In genomic region chr12:58502236-58502635, GRCh38 we compare ENCODE assay signal across 11 cellular contexts.
DNase-seq lines count a peak whose midpoint lies in the region; ATAC-seq and TF ChIP-seq lines count a peak whose summit lies in the region.
"Had no signal": no experiment of that assay in that cellular context is flagged by ENCODE, and none has a peak within 500 bp of the region (broad histone marks: within the 10 kb centered on the region; RNA-seq: fewer than 3 reads in every experiment).

No MANE protein-coding gene starts in this region.

- ATAC-seq in HG03095 (IDR thresholded peaks at IDR 0.05; ENCODE audit: unreplicated experiment) = no peak

- no peak for TF ChIP-seq CTCF in astrocyte of the spinal cord (IDR thresholded peaks at IDR 0.05; ENCODE audit: low read depth, low read length)
- TF ChIP-seq CTCF in GM10248 (IDR thresholded peaks at IDR 0.05; ENCODE audit: control extremely low read depth, extremely low read depth, low read depth, missing control alignments) = no peak

- H3K79me2 ChIP-seq in trophoblast cell (ENCODE audit: control insufficient read depth, insufficient read depth, low read length, poor library complexity) = no peaks in the 10 kb centered on the region

- H4K91ac ChIP-seq in neuronal stem cell (ENCODE audit: low read depth, low read length, poor library complexity) = no peak overlapping the region
- no peak overlapping the region for H4K91ac ChIP-seq in trophoblast cell (ENCODE audit: low read depth, low read length)

- in situ Hi-C loops in astrocyte of the spinal cord (cut with HindIII; ENCODE audit: low sequenced_read_pairs) = no loop called here

- no peak overlapping the region for H4K12ac ChIP-seq in trophoblast cell (ENCODE audit: low read depth, low read length)

- no peak overlapping the region for H2BK120ac ChIP-seq in neuronal stem cell (ENCODE audit: low read depth, low read length)
- H2BK120ac ChIP-seq in trophoblast cell (ENCODE audit: insufficient read depth, low read length, poor library complexity) = no peak overlapping the region

- H3K4me3 ChIP-seq in astrocyte of the spinal cord (ENCODE audit: low read depth, low read length) = no peak overlapping the region
- H3K4me3 ChIP-seq in neuronal stem cell (ENCODE audit: low read length in 2 of 2) = no peak overlapping the region
- no peak overlapping the region for H3K4me3 ChIP-seq in trophoblast cell (ENCODE audit: low read depth, low read length)
- H3K4me3 ChIP-seq: vagina had no signal

- H3K14ac ChIP-seq in neuronal stem cell (ENCODE audit: low read length) = no peak overlapping the region
- no peak overlapping the region for H3K14ac ChIP-seq in trophoblast cell (ENCODE audit: low read length)

- H3K23ac ChIP-seq in neuronal stem cell (ENCODE audit: low read depth, low read length, poor library complexity) = no peak overlapping the region
- H3K23ac ChIP-seq in trophoblast cell (ENCODE audit: low read length) = no peak overlapping the region

- H3K79me1 ChIP-seq in neuronal stem cell (ENCODE audit: low read depth, low read length) = no peaks in the 10 kb centered on the region
- H3K79me1 ChIP-seq in trophoblast cell (ENCODE audit: low read length) = no peaks in the 10 kb centered on the region

- H3K4me2 ChIP-seq in neuronal stem cell (ENCODE audit: insufficient read depth, low read length, poor library complexity, severe bottlenecking) (no peak overlapping the region), trophoblast cell (ENCODE audit: low read length) (no peak overlapping the region)

- H3K18ac ChIP-seq in neuronal stem cell (ENCODE audit: low read length) (no peak overlapping the region), trophoblast cell (ENCODE audit: low read length) (no peak overlapping the region)

- H3K4ac ChIP-seq in neuronal stem cell (ENCODE audit: low read length) (no peak overlapping the region), trophoblast cell (ENCODE audit: low read depth, low read length) (no peak overlapping the region)

- H2AFZ ChIP-seq in neuronal stem cell (ENCODE audit: low read length) (peak overlapping the region; percentile 78), trophoblast cell (ENCODE audit: insufficient read depth, low read length, poor library complexity) (no peak overlapping the region)

- H3K27ac ChIP-seq in neuronal stem cell (replicated peaks; ENCODE audit: low read length) (peak overlapping the region; percentile 67), trophoblast cell (ENCODE audit: low read depth, low read length) (no peak overlapping the region)
- H3K27ac ChIP-seq: HL-60, vagina had no signal

- DNase-seq in HCEC 1CT (peak; percentile 15), NCI-H2196 treated with DMSO at 0.1 percent for 48 hours (lab: John Stamatoyannopoulos, UW; ENCODE audit: unreplicated experiment) (peak; percentile 31), astrocyte of the spinal cord (ENCODE audit: low read depth, low spot score) (peak; percentile 39), neuronal stem cell (ENCODE audit: low spot score) (peak; percentile 61), trophoblast cell (no peak), GOT3 (lab: John Stamatoyannopoulos, UW) (no peak), GM10248 (ENCODE audit: extremely low spot score) (no peak)
- DNase-seq: activated B cell treated with CpG ODN at 0.5 μM for 24 hours had no signal

- POLR2A ChIA-PET in GM10248 (lab: Yijun Ruan, JAX) = no interaction called here

- H2BK12ac ChIP-seq in neuronal stem cell (ENCODE audit: low read length) (no peak overlapping the region), trophoblast cell (ENCODE audit: low read length) (no peak overlapping the region)

- H3K36me3 ChIP-seq in neuronal stem cell (replicated peaks in 1 of 2; ENCODE audit: control insufficient read depth in 2 of 2, insufficient read depth in 2 of 2, low read length in 2 of 2) = no peaks in the 10 kb centered on the region
- H3K36me3 ChIP-seq in trophoblast cell (ENCODE audit: control insufficient read depth in 1 of 2, insufficient read depth in 2 of 2, low read length in 2 of 2) = no peaks in the 10 kb centered on the region
- H3K36me3 ChIP-seq: vagina had no signal

- H2BK5ac ChIP-seq in neuronal stem cell (ENCODE audit: low read length) (no peak overlapping the region), trophoblast cell (ENCODE audit: low read depth, low read length, poor library complexity) (no peak overlapping the region)

- H2AK5ac ChIP-seq in neuronal stem cell (ENCODE audit: low read depth, low read length) (no peak overlapping the region), trophoblast cell (ENCODE audit: low read length) (no peak overlapping the region)

- peaks cover 10 to 13% of the 10 kb centered on the region in 2 donors for H3K4me1 ChIP-seq in neuronal stem cell (ENCODE audit: control insufficient read depth in 2 of 2, insufficient read depth in 1 of 2, low read depth in 1 of 2, low read length in 2 of 2)
- no peaks in the 10 kb centered on the region for H3K4me1 ChIP-seq in trophoblast cell (ENCODE audit: control insufficient read depth in 1 of 2, insufficient read depth in 2 of 2, low read length in 2 of 2)

- WGBS in neuronal stem cell (ENCODE audit: extremely low coverage in 2 of 2, insufficient read length in 2 of 2, insufficient replicate concordance in 1 of 2), 2 donors = no CpG with 5 or more reads among the region's 1 CpG
- no CpG with 5 or more reads among the region's 1 CpG for WGBS in trophoblast cell (ENCODE audit: extremely low coverage, insufficient coverage, insufficient read length)

- H2BK15ac ChIP-seq in neuronal stem cell (ENCODE audit: low read length) = no peak overlapping the region

- H3K9me3 ChIP-seq in neuronal stem cell (replicated peaks in 1 of 2; ENCODE audit: control insufficient read depth in 2 of 2, insufficient read depth in 1 of 2, low read depth in 1 of 2, low read length in 2 of 2) (peaks cover 0 to 2% of the 10 kb centered on the region in 2 donors), trophoblast cell (ENCODE audit: insufficient read depth, low read depth, low read length) (no peaks in the 10 kb centered on the region)
- H3K9me3 ChIP-seq: vagina had no signal

- H3K9ac ChIP-seq in neuronal stem cell (ENCODE audit: low read depth, low read length, poor library complexity) (no peak overlapping the region), trophoblast cell (ENCODE audit: low read length) (no peak overlapping the region)

- CTCF ChIA-PET in GM10248 (lab: Yijun Ruan, JAX) = no interaction called here

- H4K8ac ChIP-seq in neuronal stem cell (ENCODE audit: low read depth, low read length) (no peak overlapping the region), trophoblast cell (ENCODE audit: low read depth, low read length) (no peak overlapping the region)

- H3K27me3 ChIP-seq in neuronal stem cell (ENCODE audit: control insufficient read depth in 3 of 3, insufficient read depth in 3 of 3, low read depth in 1 of 3, low read length in 3 of 3) (no peaks in the 10 kb centered on the region), trophoblast cell (ENCODE audit: insufficient read depth, low read length) (no peaks in the 10 kb centered on the region)
- H3K27me3 ChIP-seq: vagina had no signal

Comparison
In these comparisons a context has a peak if more than half of its experiments do, and no peak if none do; other contexts are left out.
1. DNase-seq: peak in HCEC 1CT (single experiment), NCI-H2196 treated with DMSO at 0.1 percent for 48 hours (single experiment), astrocyte of the spinal cord (single experiment) and neuronal stem cell (single experiment); none in trophoblast cell (0 of 2), GOT3 (single experiment) and GM10248 (single experiment).